In the genomic region with DNA sequence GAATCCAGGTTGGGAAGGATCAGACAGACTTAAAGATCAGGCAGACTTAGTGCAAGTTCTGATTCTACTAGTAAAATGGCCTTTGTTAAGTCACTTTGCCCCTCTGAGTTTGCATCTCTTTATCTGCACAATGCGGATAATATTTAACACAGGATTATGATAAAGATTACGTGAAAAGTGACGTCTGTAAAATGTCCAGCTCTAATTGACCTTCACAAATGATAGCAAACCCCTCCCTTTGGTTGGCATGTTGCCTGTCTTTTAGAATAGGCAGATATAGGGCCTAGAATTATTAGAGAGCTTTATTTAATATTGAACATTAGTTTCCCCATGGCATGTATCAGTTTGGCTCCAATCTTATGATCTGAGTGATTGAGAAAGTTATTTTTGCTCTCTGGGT, we compare ENCODE assay signal across 29 cellular contexts.
"Had no signal": no experiment of that assay in that cellular context is flagged by ENCODE, and none has a peak within 500 bp of the region (broad histone marks: within the 10 kb centered on the region; RNA-seq: fewer than 3 reads in every experiment).

No MANE protein-coding gene starts in this region.

- H3K9me3 ChIP-seq: esophagus muscularis mucosa had no signal

- H3K4me3 Mint-ChIP-seq: activated B cell treated with CpG ODN at 0.5 μM for 24 hours; activated CD8-positive, alpha-beta T cell treated with anti-CD3 and anti-CD28 coated beads for 36 hours; activated naive CD8-positive, alpha-beta T cell; activated T-cell treated with anti-CD3 and anti-CD28 coated beads, Interleukin-2, amount 50 U/mL, for 4 hours; activated T-helper 17 cell treated with anti-CD3 and anti-CD28 coated beads, Interleukin-2, amount 50 U/mL, for 72 hours; central memory CD8-positive, alpha-beta T cell; dendritic cell treated with granulocyte-macrophage colony-stimulating factor and Interleukin-4, amounts not matched to agents 40 ng/mL and 50 ng/mL, for 4 days; effector memory CD8-positive, alpha-beta T cell had no signal

- H3K4me3 ChIP-seq: coronary artery, dorsolateral prefrontal cortex, esophagus muscularis mucosa had no signal

- DNase-seq: activated B cell treated with CpG ODN at 0.5 μM for 24 hours; activated CD4-positive, alpha-beta T cell treated with anti-CD3 and anti-CD28 coated beads for 48 hours; activated CD4-positive, alpha-beta T cell treated with anti-CD3 and anti-CD28 coated beads, Interleukin-2, amount 50 U/mL, for 1 hour; activated CD4-positive, alpha-beta T cell treated with anti-CD3 and anti-CD28 coated beads, Interleukin-2, amount 50 U/mL, for 48 hours; activated CD8-positive, alpha-beta memory T cell treated with anti-CD3 and anti-CD28 coated beads for 24 hours; activated CD8-positive, alpha-beta T cell treated with anti-CD3 and anti-CD28 coated beads for 36 hours; activated effector memory CD4-positive, alpha-beta T cell treated with Interleukin-2 at 50 U/mL for 16 hours; activated gamma-delta T cell treated with Interleukin-2 at 50 U/mL for 16 hours; activated naive CD4-positive, alpha-beta T cell treated with anti-CD3 and anti-CD28 coated beads, Interleukin-2, amount 50 U/mL, for 16 hours; activated naive CD4-positive, alpha-beta T cell treated with Interleukin-2 at 50 U/mL for 16 hours; activated T-cell treated with anti-CD3 and anti-CD28 coated beads, Interleukin-2, amount 50 U/mL, for 4 hours; amniotic stem cell; anterior cingulate cortex; brain microvascular endothelial cell; dorsolateral prefrontal cortex; effector memory CD8-positive, alpha-beta T cell; foreskin melanocyte; head of caudate nucleus; T-helper 2 cell; WERI-Rb-1 had no signal

- H3K36me3 Mint-ChIP-seq: activated naive CD8-positive, alpha-beta T cell had no signal

- FAIRE-seq: astrocyte, bronchial epithelial cell had no signal

- H3K4me1 Mint-ChIP-seq: activated B cell treated with CpG ODN at 0.5 μM for 24 hours; activated T-helper 17 cell treated with anti-CD3 and anti-CD28 coated beads, Interleukin-2, amount 50 U/mL, for 72 hours had no signal

- H3K27ac ChIP-seq: brain microvascular endothelial cell, coronary artery, esophagus muscularis mucosa, WERI-Rb-1 had no signal

- H3K27ac Mint-ChIP-seq: activated B cell treated with CpG ODN at 0.5 μM for 24 hours; activated CD8-positive, alpha-beta T cell treated with anti-CD3 and anti-CD28 coated beads for 36 hours; activated naive CD8-positive, alpha-beta T cell; activated T-helper 17 cell treated with anti-CD3 and anti-CD28 coated beads, Interleukin-2, amount 50 U/mL, for 72 hours; dendritic cell treated with granulocyte-macrophage colony-stimulating factor and Interleukin-4, amounts not matched to agents 40 ng/mL and 50 ng/mL, for 4 days; effector memory CD8-positive, alpha-beta T cell had no signal

- ATAC-seq: activated CD4-positive, CD25-positive, alpha-beta regulatory T cell treated with anti-CD3 and anti-CD28 coated beads, Interleukin-2, amount 50 U/mL, for 24 hours; activated CD8-positive, alpha-beta T cell treated with anti-CD3 and anti-CD28 coated beads for 36 hours; activated T-cell treated with anti-CD3 and anti-CD28 coated beads, Interleukin-2, amount 50 U/mL, for 4 hours; activated T-helper 17 cell treated with anti-CD3 and anti-CD28 coated beads, Interleukin-2, amount 50 U/mL, for 72 hours; effector memory CD8-positive, alpha-beta T cell had no signal

- H3K9me3 Mint-ChIP-seq: activated B cell treated with CpG ODN at 0.5 μM for 24 hours; activated CD8-positive, alpha-beta T cell treated with anti-CD3 and anti-CD28 coated beads for 36 hours; activated T-cell treated with anti-CD3 and anti-CD28 coated beads, Interleukin-2, amount 50 U/mL, for 4 hours; activated T-helper 17 cell treated with anti-CD3 and anti-CD28 coated beads, Interleukin-2, amount 50 U/mL, for 72 hours; central memory CD8-positive, alpha-beta T cell; dendritic cell treated with granulocyte-macrophage colony-stimulating factor and Interleukin-4, amounts not matched to agents 40 ng/mL and 50 ng/mL, for 4 days; effector memory CD8-positive, alpha-beta T cell had no signal

- H3K27me3 Mint-ChIP-seq: activated B cell treated with CpG ODN at 0.5 μM for 24 hours; activated CD8-positive, alpha-beta T cell treated with anti-CD3 and anti-CD28 coated beads for 36 hours; activated naive CD8-positive, alpha-beta T cell; central memory CD8-positive, alpha-beta T cell; dendritic cell treated with granulocyte-macrophage colony-stimulating factor and Interleukin-4, amounts not matched to agents 40 ng/mL and 50 ng/mL, for 4 days; effector memory CD8-positive, alpha-beta T cell had no signal

- H3K36me3 ChIP-seq: brain microvascular endothelial cell, esophagus muscularis mucosa, WERI-Rb-1 had no signal

- H3K27me3 ChIP-seq: brain microvascular endothelial cell, dorsolateral prefrontal cortex, esophagus muscularis mucosa had no signal
